24 cellular contexts compared by ENCODE assay signal in genomic region chr1:1365875-1366698, GRCh38. TPM values are rescaled to one million over a fixed set of nuclear protein-coding genes. Genes with fewer than 3 reads are reported as not detected.
DNase-seq lines count a peak whose midpoint lies in the region; ATAC-seq, FAIRE-seq and TF ChIP-seq lines count a peak whose summit lies in the region.
"Had no signal": no experiment of that assay in that cellular context is flagged by ENCODE, and none has a peak within 500 bp of the region (broad histone marks: within the 10 kb centered on the region; RNA-seq: fewer than 3 reads in every experiment).

No MANE protein-coding gene starts in this region.

- ATAC-seq in K562, result no peak
- no peak for ATAC-seq in stimulated activated naive B cell treated with anti-CD40 and anti-IgM and Interleukin-4, amounts not matched to agents 10 μg/mL and 1 μg/mL and 100 μg/mL, for 72 hours (replicated peaks)
- ATAC-seq: CD8-positive, alpha-beta T cell had no signal

- H3K4me1 ChIP-seq in K562 (replicated peaks in 1 of 2; ENCODE audit: control insufficient read depth in 2 of 2, insufficient read depth in 2 of 2, low read length in 2 of 2), result peaks cover 0 to 17% of the 10 kb centered on the region in 2 experiments; a peak in 2 of 5 replicates

- H3K9ac ChIP-seq in K562 (ENCODE audit: insufficient read depth in 1 of 2, low read depth in 2 of 2, low read length in 2 of 2), result no peak overlapping the region

- CTCF ChIA-PET in K562 (lab: Yijun Ruan, JAX; ENCODE audit: low intra/inter-chr PET ratio), result no interaction called here

- TF ChIP-seq CTCF in K562 (IDR thresholded peaks at IDR 0.05 in 2 of 3, conservative IDR thresholded peaks at IDR 0.05 in 1 of 3; ENCODE audit: insufficient read depth in 2 of 3, low read depth in 1 of 3, low read length in 3 of 3), result no peak

- POLR2A ChIA-PET in K562 (lab: Yijun Ruan, JAX), result interaction anchor here (0.8 kb wide), 1 partner anchor 54 kb away, joined by 3 read pairs; no protein-coding TSS in a partner anchor

- no peak overlapping the region for H3K4me3 Mint-ChIP-seq in stimulated activated naive B cell treated with anti-CD40 and anti-IgM and Interleukin-4, amounts not matched to agents 10 μg/mL and 1 μg/mL and 100 μg/mL, for 72 hours
- H3K4me3 Mint-ChIP-seq: CD8-positive, alpha-beta T cell had no signal

- no peak for TF ChIP-seq EP300 in K562 (IDR thresholded peaks at IDR 0.05; ENCODE audit: low read length)

- peaks cover 5 to 8% of the 10 kb centered on the region in 2 donors for H3K27me3 Mint-ChIP-seq in stimulated activated naive B cell treated with anti-CD40 and anti-IgM and Interleukin-4, amounts not matched to agents 10 μg/mL and 1 μg/mL and 100 μg/mL, for 72 hours

- peaks cover 10% of the 10 kb centered on the region for H3K9me3 ChIP-seq in K562 (replicated peaks; ENCODE audit: control insufficient read depth, insufficient read depth, low read depth, low read length)

- no peak overlapping the region for H2AFZ ChIP-seq in K562 (ENCODE audit: low read depth, low read length)

- H4K20me1 ChIP-seq in K562 (replicated peaks; ENCODE audit: control insufficient read depth, insufficient read depth, low read length), result no peaks in the 10 kb centered on the region

- peak; percentile 44 for FAIRE-seq in HTR-8/SVneo (lab: Jason Lieb, UNC)
- FAIRE-seq in K562 (lab: Jason Lieb, UNC), result no peak
- FAIRE-seq in urothelium cell line (lab: Jason Lieb, UNC), result peak; percentile 66
- FAIRE-seq: GM18507, GM19239, RCC 7860 had no signal

- no peak overlapping the region for H3K27ac ChIP-seq in K562 (ENCODE audit: extremely low read depth, low read depth, low read length)
- H3K27ac ChIP-seq: SJSA1 had no signal

- H3K9me1 ChIP-seq in K562 (ENCODE audit: control insufficient read depth, insufficient read depth, low read length), result no peaks in the 10 kb centered on the region

- in situ Hi-C loops in K562 (cut with MboI), result loop anchor here (10.0 kb wide), 1 partner anchor 549 kb away; the partner anchor contains the start of genes CALML6 and TMEM52

- no peak overlapping the region for H3K4me2 ChIP-seq in K562 (ENCODE audit: insufficient read depth, low read length)

- no peak overlapping the region for H3K4me3 ChIP-seq in K562
- H3K4me3 ChIP-seq: SJSA1 had no signal

- H3K27me3 ChIP-seq in K562 (ENCODE audit: control insufficient read depth in 2 of 2, insufficient read depth in 2 of 2, low read length in 2 of 2), result no peaks in the 10 kb centered on the region; a peak in 1 of 5 replicates
- H3K27me3 ChIP-seq: SJSA1 had no signal

- no peak for TF ChIP-seq RAD21 in K562 (CRISPR knock-in tag; conservative IDR thresholded peaks at IDR 0.05 in 1 of 2, IDR thresholded peaks at IDR 0.05 in 1 of 2)

- no peaks in the 10 kb centered on the region; the same call in 2 of the 3 replicates for H3K36me3 ChIP-seq in K562 (ENCODE audit: control insufficient read depth, insufficient read depth, low read length)

- no peaks in the 10 kb centered on the region for H3K4me1 Mint-ChIP-seq in stimulated activated naive B cell treated with anti-CD40 and anti-IgM and Interleukin-4, amounts not matched to agents 10 μg/mL and 1 μg/mL and 100 μg/mL, for 72 hours

- no peaks in the 10 kb centered on the region for H3K9me3 Mint-ChIP-seq in stimulated activated naive B cell treated with anti-CD40 and anti-IgM and Interleukin-4, amounts not matched to agents 10 μg/mL and 1 μg/mL and 100 μg/mL, for 72 hours
- H3K9me3 Mint-ChIP-seq: CD8-positive, alpha-beta T cell had no signal

- 25% methylated on average over 10 of the region's 10 CpGs for WGBS in K562 (ENCODE audit: insufficient coverage, low coverage, missing lambda C conversion rate)

- no peaks in the 10 kb centered on the region for H3K79me2 ChIP-seq in K562 (ENCODE audit: control insufficient read depth, insufficient read depth, low read length)

- H3K27ac Mint-ChIP-seq in stimulated activated naive B cell treated with anti-CD40 and anti-IgM and Interleukin-4, amounts not matched to agents 10 μg/mL and 1 μg/mL and 100 μg/mL, for 72 hours, result no peak overlapping the region
- H3K27ac Mint-ChIP-seq: CD8-positive, alpha-beta T cell had no signal

- no peaks in the 10 kb centered on the region for H3K36me3 Mint-ChIP-seq in stimulated activated naive B cell treated with anti-CD40 and anti-IgM and Interleukin-4, amounts not matched to agents 10 μg/mL and 1 μg/mL and 100 μg/mL, for 72 hours
- H3K36me3 Mint-ChIP-seq: CD8-positive, alpha-beta T cell had no signal

- DNase-seq in HTR-8/SVneo (ENCODE audit: insufficient read length, low spot score) (no peak), K562 (ENCODE audit: extremely low read depth in 1 of 4, low spot score in 3 of 4) (no peak), urothelium cell line (ENCODE audit: low spot score) (no peak), NCI-H1105 treated with DMSO at 0.1 percent for 48 hours (lab: John Stamatoyannopoulos, UW) (no peak)
- DNase-seq in stimulated activated naive B cell treated with anti-CD40 and anti-IgM and Interleukin-4, amounts not matched to agents 10 μg/mL and 1 μg/mL and 100 μg/mL, for 72 hours, result no peak
- DNase-seq: AML-193; C1 segment of cervical spinal cord; Calu3; CD8-positive, alpha-beta T cell; DMS153; KBM-7; MM.1S; NCI-H1092; NCI-H1436 treated with DMSO at 0.1 percent for 48 hours; NCI-H2029; NCI-H345; NCI-H524; NCI-H82; T-helper 1 cell had no signal

- no TSS peak for BruUV-seq in K562 (replicated peaks; lab: Mats Ljungman, UMichigan)

- no peak for TF ChIP-seq POLR2A in K562 (conservative IDR thresholded peaks at IDR 0.05)

- intact Hi-C loops in K562 (cut with micrococcal nuclease), result no loop called here

RNA-seq across cellular contexts. Expression of gene MXRA8, which starts 7.7 kb away (rescaled TPM):
- 12.2 and 30.9 TPM in 2 replicates for total RNA-seq in K562 (2011; cell fraction: chromatin; rRNA removed; ENCODE audit: low replicate concordance)
- total RNA-seq in K562 (2011; cell fraction: nucleolus; rRNA removed), result 39.7 and 42.5 TPM in 2 replicates
- total RNA-seq in K562 (2011; cell fraction: nucleoplasm; rRNA removed), result 29.8 and 30.7 TPM in 2 replicates
- total RNA-seq in K562 (2014; rRNA removed), result 7.3 and 12.4 TPM in 2 replicates
- 2.1 and 2.7 TPM in 2 replicates for total RNA-seq in K562 (2014; rRNA removed; fragmentation: Illumina TruSeq; extraction: Trizol)
- 4.8 and 5.5 TPM in 2 replicates for total RNA-seq in K562 (2015; rRNA removed; fragmentation: Illumina TruSeq; extraction: Trizol)
- 9.1 and 10.8 TPM in 2 replicates for total RNA-seq in K562 (2021)
- polyA plus RNA-seq in K562 (2011; rRNA removed), result 2.9 and 9.0 TPM in 2 replicates
- 4.0 and 38.2 TPM in 2 replicates for polyA plus RNA-seq in K562 (2011; cell fraction: cytosol; rRNA removed)
- polyA plus RNA-seq in K562 (2011; cell fraction: nucleus; rRNA removed), result 18.3 and 101 TPM in 2 replicates
- 13.9 and 20.4 TPM in 2 replicates for polyA plus RNA-seq in K562 (2012)
- polyA plus RNA-seq in K562 (2014; fragmentation: Illumina TruSeq; extraction: Trizol), result 6.3 and 9.2 TPM in 2 replicates
- polyA plus RNA-seq in K562 (2014; fragmentation: Nextera tagmentation; extraction: Ambion mirVana), result under 1 TPM; 0.66 to 0.83 TPM
- polyA plus RNA-seq in K562 (2014; rRNA removed), result 11.3 and 13.1 TPM in 2 replicates
- 0.75 and 3.0 TPM in 2 replicates for polyA minus RNA-seq in K562 (2011; rRNA and poly(A)+ RNA removed)
- polyA minus RNA-seq in K562 (2011; cell fraction: cytosol; rRNA and poly(A)+ RNA removed), result 2.1 and 10.7 TPM in 2 replicates
- 1.4 and 8.2 TPM in 2 replicates for polyA minus RNA-seq in K562 (2011; cell fraction: nucleus; rRNA and poly(A)+ RNA removed)
- total RNA-seq: Calu3 had no signal

RNA-seq across cellular contexts. Expression of gene AURKAIP1, which starts 8.9 kb away (rescaled TPM):
- 23.0 and 76.1 TPM in 2 replicates for total RNA-seq in K562 (2011; cell fraction: chromatin; rRNA removed; ENCODE audit: low replicate concordance)
- total RNA-seq in K562 (2011; cell fraction: nucleolus; rRNA removed), result 97.2 and 110 TPM in 2 replicates
- 49.6 and 53.2 TPM in 2 replicates for total RNA-seq in K562 (2011; cell fraction: nucleoplasm; rRNA removed)
- 478 and 554 TPM in 2 replicates for total RNA-seq in K562 (2014; rRNA removed)
- 19.4 and 34.6 TPM in 2 replicates for total RNA-seq in K562 (2014; rRNA removed; fragmentation: Illumina TruSeq; extraction: Trizol)
- total RNA-seq in K562 (2015; rRNA removed; fragmentation: Illumina TruSeq; extraction: Trizol), result 113 and 115 TPM in 2 replicates
- total RNA-seq in K562 (2021), result 346 and 388 TPM in 2 replicates
- 92.0 and 96.0 TPM in 2 replicates for polyA plus RNA-seq in K562 (2011; rRNA removed)
- 83.3 and 266 TPM in 2 replicates for polyA plus RNA-seq in K562 (2011; cell fraction: cytosol; rRNA removed)
- polyA plus RNA-seq in K562 (2011; cell fraction: nucleus; rRNA removed), result 80.6 and 118 TPM in 2 replicates
- polyA plus RNA-seq in K562 (2012), result 196 and 204 TPM in 2 replicates
- 66.4 and 151 TPM in 2 replicates for polyA plus RNA-seq in K562 (2014; fragmentation: Illumina TruSeq; extraction: Trizol)
- 10 to 100 TPM in 1 of 2 experiments, 1 to 10 TPM in 1; 7.8 to 32.9 TPM for polyA plus RNA-seq in K562 (2014; fragmentation: Nextera tagmentation; extraction: Ambion mirVana)
- 385 and 391 TPM in 2 replicates for polyA plus RNA-seq in K562 (2014; rRNA removed)
- 16.0 and 24.9 TPM in 2 replicates for polyA minus RNA-seq in K562 (2011; rRNA and poly(A)+ RNA removed)
- 55.8 and 62.3 TPM in 2 replicates for polyA minus RNA-seq in K562 (2011; cell fraction: cytosol; rRNA and poly(A)+ RNA removed)
- 24.6 and 29.9 TPM in 2 replicates for polyA minus RNA-seq in K562 (2011; cell fraction: nucleus; rRNA and poly(A)+ RNA removed)

RNA-seq across cellular contexts. Expression of gene DVL1, which starts 16.9 kb away (rescaled TPM):
- total RNA-seq in K562 (2011; cell fraction: chromatin; rRNA removed; ENCODE audit: low replicate concordance), result 53.3 and 207 TPM in 2 replicates
- total RNA-seq in K562 (2011; cell fraction: nucleolus; rRNA removed), result 213 and 235 TPM in 2 replicates
- total RNA-seq in K562 (2011; cell fraction: nucleoplasm; rRNA removed), result 85.9 and 103 TPM in 2 replicates
- total RNA-seq in K562 (2014; rRNA removed) (135 and 143 TPM in 2 replicates), K562 (2014; rRNA removed; fragmentation: Illumina TruSeq; extraction: Trizol) (3.5 and 6.3 TPM in 2 replicates), K562 (2015; rRNA removed; fragmentation: Illumina TruSeq; extraction: Trizol) (50.9 and 51.7 TPM in 2 replicates), K562 (2021) (106 and 118 TPM in 2 replicates)
- polyA plus RNA-seq in K562 (2011; rRNA removed) (24.3 and 42.1 TPM in 2 replicates), K562 (2014; fragmentation: Illumina TruSeq; extraction: Trizol) (13.9 and 43.4 TPM in 2 replicates), K562 (2014; fragmentation: Nextera tagmentation; extraction: Ambion mirVana) (under 1 TPM; 0.62 to 0.63 TPM), K562 (2014; rRNA removed) (119 and 136 TPM in 2 replicates)
- polyA plus RNA-seq in K562 (2011; cell fraction: cytosol; rRNA removed), result 39.8 and 107 TPM in 2 replicates
- 353 and 531 TPM in 2 replicates for polyA plus RNA-seq in K562 (2011; cell fraction: nucleus; rRNA removed)
- 65.5 and 75.0 TPM in 2 replicates for polyA plus RNA-seq in K562 (2012)
- 5.6 and 11.7 TPM in 2 replicates for polyA minus RNA-seq in K562 (2011; rRNA and poly(A)+ RNA removed)
- polyA minus RNA-seq in K562 (2011; cell fraction: cytosol; rRNA and poly(A)+ RNA removed), result 32.9 and 47.2 TPM in 2 replicates
- 69.3 and 81.9 TPM in 2 replicates for polyA minus RNA-seq in K562 (2011; cell fraction: nucleus; rRNA and poly(A)+ RNA removed)

RNA-seq across cellular contexts. Expression of gene CCNL2, which starts 33.0 kb away (rescaled TPM):
- total RNA-seq in K562 (2011; cell fraction: chromatin; rRNA removed; ENCODE audit: low replicate concordance), result 996 and 1,265 TPM in 2 replicates
- total RNA-seq in K562 (2011; cell fraction: nucleolus; rRNA removed), result 508 and 525 TPM in 2 replicates
- total RNA-seq in K562 (2011; cell fraction: nucleoplasm; rRNA removed), result 788 and 831 TPM in 2 replicates
- total RNA-seq in K562 (2014; rRNA removed) (147 and 176 TPM in 2 replicates), K562 (2014; rRNA removed; fragmentation: Illumina TruSeq; extraction: Trizol) (65.1 and 66.7 TPM in 2 replicates), K562 (2015; rRNA removed; fragmentation: Illumina TruSeq; extraction: Trizol) (91.0 and 94.5 TPM in 2 replicates), K562 (2021) (141 and 167 TPM in 2 replicates)
- polyA plus RNA-seq in K562 (2011; rRNA removed) (236 and 265 TPM in 2 replicates), K562 (2014; fragmentation: Illumina TruSeq; extraction: Trizol) (81.0 and 89.7 TPM in 2 replicates), K562 (2014; fragmentation: Nextera tagmentation; extraction: Ambion mirVana) (1 to 10 TPM; 2.8 to 5.6 TPM), K562 (2014; rRNA removed) (245 and 287 TPM in 2 replicates)
- 71.9 and 133 TPM in 2 replicates for polyA plus RNA-seq in K562 (2011; cell fraction: cytosol; rRNA removed)
- polyA plus RNA-seq in K562 (2011; cell fraction: nucleus; rRNA removed), result 2,539 and 2,548 TPM in 2 replicates
- polyA plus RNA-seq in K562 (2012), result 104 and 250 TPM in 2 replicates
- 70.2 and 76.2 TPM in 2 replicates for polyA minus RNA-seq in K562 (2011; rRNA and poly(A)+ RNA removed)
- 31.4 and 45.0 TPM in 2 replicates for polyA minus RNA-seq in K562 (2011; cell fraction: cytosol; rRNA and poly(A)+ RNA removed)
- polyA minus RNA-seq in K562 (2011; cell fraction: nucleus; rRNA and poly(A)+ RNA removed), result 260 and 342 TPM in 2 replicates

RNA-seq across cellular contexts. Expression of gene TAS1R3, which starts 35.0 kb away (rescaled TPM):
- 0.19 and 0.58 TPM in 2 replicates for total RNA-seq in K562 (2011; cell fraction: chromatin; rRNA removed; ENCODE audit: low replicate concordance)
- 0.53 and 0.67 TPM in 2 replicates for total RNA-seq in K562 (2011; cell fraction: nucleolus; rRNA removed)
- total RNA-seq in K562 (2011; cell fraction: nucleoplasm; rRNA removed), result 0.15 and 0.23 TPM in 2 replicates
- total RNA-seq in K562 (2014; rRNA removed) (0.12 TPM in 1 of 2 replicates, not detected in the other), K562 (2014; rRNA removed; fragmentation: Illumina TruSeq; extraction: Trizol) (not detected in 2 replicates), K562 (2015; rRNA removed; fragmentation: Illumina TruSeq; extraction: Trizol) (0.04 TPM in 1 of 2 replicates, not detected in the other), K562 (2021) (0.07 and 0.09 TPM in 2 replicates)
- polyA plus RNA-seq in K562 (2011; rRNA removed) (0.05 TPM in 1 of 2 replicates, not detected in the other), K562 (2014; fragmentation: Illumina TruSeq; extraction: Trizol) (not detected in 2 replicates), K562 (2014; fragmentation: Nextera tagmentation; extraction: Ambion mirVana) (not detected), K562 (2014; rRNA removed) (0.03 and 0.13 TPM in 2 replicates)
- polyA plus RNA-seq in K562 (2011; cell fraction: cytosol; rRNA removed), result 0.03 and 0.06 TPM in 2 replicates
- 0.25 and 0.31 TPM in 2 replicates for polyA plus RNA-seq in K562 (2011; cell fraction: nucleus; rRNA removed)
- polyA plus RNA-seq in K562 (2012), result 0.26 and 0.37 TPM in 2 replicates
- not detected in 2 replicates for polyA minus RNA-seq in K562 (2011; rRNA and poly(A)+ RNA removed)
- polyA minus RNA-seq in K562 (2011; cell fraction: cytosol; rRNA and poly(A)+ RNA removed), result not detected in 2 replicates
- 0.13 and 0.22 TPM in 2 replicates for polyA minus RNA-seq in K562 (2011; cell fraction: nucleus; rRNA and poly(A)+ RNA removed)
- total RNA-seq: H4 had no signal
